8 cellular contexts compared by ENCODE assay signal in genomic region chr9:92292338-92293074, GRCh38. TPM values are rescaled to one million over a fixed set of nuclear protein-coding genes. Genes with fewer than 3 reads are reported as not detected.
DNase-seq lines count a peak whose midpoint lies in the region; ATAC-seq and TF ChIP-seq lines count a peak whose summit lies in the region.

No MANE protein-coding gene starts in this region.

- H3K4me1 Mint-ChIP-seq in stimulated activated naive CD8-positive, alpha-beta T cell treated with anti-CD3 and anti-CD28 coated beads, Interleukin-15, Interleukin-2, amounts not matched to agents 100 ng/mL and 50 ng/mL, for 24 hours (ENCODE audit: low read depth) = peaks cover 77% of the 10 kb centered on the region
- peaks cover 63% of the 10 kb centered on the region for H3K4me1 Mint-ChIP-seq in activated CD8-positive, alpha-beta T cell treated with anti-CD3 and anti-CD28 coated beads, Interleukin-2, amount 10 ng/mL, durations not matched to agents 7 days and 5 days (ENCODE audit: low read depth)
- peaks cover 35 to 64% of the 10 kb centered on the region in 2 donors for H3K4me1 Mint-ChIP-seq in immature natural killer cell

- ATAC-seq in stimulated activated naive CD8-positive, alpha-beta T cell treated with anti-CD3 and anti-CD28 coated beads, Interleukin-15, Interleukin-2, amounts not matched to agents 100 U/mL and 50 U/mL, for 24 hours = no peak
- no peak for ATAC-seq in activated CD8-positive, alpha-beta T cell treated with anti-CD3 and anti-CD28 coated beads, Interleukin-2, amount 10 ng/mL, durations not matched to agents 7 days and 5 days
- ATAC-seq in HG03378 (IDR thresholded peaks at IDR 0.05; ENCODE audit: unreplicated experiment) (no peak), HG03159 (IDR thresholded peaks at IDR 0.05; ENCODE audit: unreplicated experiment) (no peak), GM21515 (IDR thresholded peaks at IDR 0.05; ENCODE audit: unreplicated experiment) (no peak)

- peak overlapping the region in 1 of 3 donors; percentile 0 for H3K27ac ChIP-seq in thyroid gland

- H3K27ac Mint-ChIP-seq in stimulated activated naive CD8-positive, alpha-beta T cell treated with anti-CD3 and anti-CD28 coated beads, Interleukin-15, Interleukin-2, amounts not matched to agents 100 ng/mL and 50 ng/mL, for 24 hours = peak overlapping the region; percentile 97
- H3K27ac Mint-ChIP-seq in activated CD8-positive, alpha-beta T cell treated with anti-CD3 and anti-CD28 coated beads, Interleukin-2, amount 10 ng/mL, durations not matched to agents 7 days and 5 days = peak overlapping the region; percentile 82
- peak overlapping the region; percentile 70 to 98 (median 97) for H3K27ac Mint-ChIP-seq in immature natural killer cell

- CTCF ChIA-PET in activated CD8-positive, alpha-beta T cell treated with anti-CD3 and anti-CD28 coated beads, Interleukin-2, amount 10 ng/mL, durations not matched to agents 7 days and 5 days (lab: Charles Lee) = interaction anchor here (1.4 to 3.5 kb wide), 5 partner anchors 10 to 153 kb away, joined by 4 to 14 read pairs (median 11); partner anchors contain the start of genes CENPP and NOL8

- H3K36me3 Mint-ChIP-seq in stimulated activated naive CD8-positive, alpha-beta T cell treated with anti-CD3 and anti-CD28 coated beads, Interleukin-15, Interleukin-2, amounts not matched to agents 100 ng/mL and 50 ng/mL, for 24 hours (ENCODE audit: low read depth) = peaks cover 68% of the 10 kb centered on the region
- peaks cover 58% of the 10 kb centered on the region for H3K36me3 Mint-ChIP-seq in activated CD8-positive, alpha-beta T cell treated with anti-CD3 and anti-CD28 coated beads, Interleukin-2, amount 10 ng/mL, durations not matched to agents 7 days and 5 days (ENCODE audit: low read depth)
- H3K36me3 Mint-ChIP-seq in immature natural killer cell = peaks cover 0 to 25% (median 17%) of the 10 kb centered on the region in 3 donors

- TF ChIP-seq CTCF in thyroid gland (IDR thresholded peaks at IDR 0.05) = no peak

- POLR2A ChIA-PET in activated CD8-positive, alpha-beta T cell treated with anti-CD3 and anti-CD28 coated beads, Interleukin-2, amount 10 ng/mL, durations not matched to agents 7 days and 5 days (lab: Charles Lee) = interaction anchor here (1.2 to 1.3 kb wide), 2 partner anchors 14 to 34 kb away, joined by 4 read pairs; partner anchors contain the start of gene CENPP

- no peak for DNase-seq in stimulated activated naive CD8-positive, alpha-beta T cell treated with anti-CD3 and anti-CD28 coated beads, Interleukin-15, Interleukin-2, amounts not matched to agents 100 U/mL and 50 U/mL, for 24 hours
- DNase-seq in activated CD8-positive, alpha-beta T cell treated with anti-CD3 and anti-CD28 coated beads, Interleukin-2, amount 10 ng/mL, durations not matched to agents 7 days and 5 days = no peak
- DNase-seq in immature natural killer cell (no peak), thyroid gland (peak in 1 of 2 donors; percentile 3)

- no peaks in the 10 kb centered on the region for H3K9me3 ChIP-seq in thyroid gland

- H3K27me3 ChIP-seq in thyroid gland = no peaks in the 10 kb centered on the region

- peak overlapping the region in 2 of 3 donors; percentile 48 to 60 for H3K4me3 ChIP-seq in thyroid gland (replicated peaks in 1 of 3)

- no peaks in the 10 kb centered on the region for H3K9me3 Mint-ChIP-seq in stimulated activated naive CD8-positive, alpha-beta T cell treated with anti-CD3 and anti-CD28 coated beads, Interleukin-15, Interleukin-2, amounts not matched to agents 100 ng/mL and 50 ng/mL, for 24 hours
- no peaks in the 10 kb centered on the region for H3K9me3 Mint-ChIP-seq in activated CD8-positive, alpha-beta T cell treated with anti-CD3 and anti-CD28 coated beads, Interleukin-2, amount 10 ng/mL, durations not matched to agents 7 days and 5 days (ENCODE audit: insufficient read depth)
- H3K9me3 Mint-ChIP-seq in immature natural killer cell = no peaks in the 10 kb centered on the region

- peaks cover 13 to 16% of the 10 kb centered on the region in 2 donors for H3K4me1 ChIP-seq in thyroid gland

- H3K4me3 Mint-ChIP-seq in stimulated activated naive CD8-positive, alpha-beta T cell treated with anti-CD3 and anti-CD28 coated beads, Interleukin-15, Interleukin-2, amounts not matched to agents 100 ng/mL and 50 ng/mL, for 24 hours = peak overlapping the region; percentile 98
- H3K4me3 Mint-ChIP-seq in activated CD8-positive, alpha-beta T cell treated with anti-CD3 and anti-CD28 coated beads, Interleukin-2, amount 10 ng/mL, durations not matched to agents 7 days and 5 days = peak overlapping the region; percentile 95
- peak overlapping the region; percentile 97 to 99 (median 98) for H3K4me3 Mint-ChIP-seq in immature natural killer cell

- H3K36me3 ChIP-seq in thyroid gland = peaks cover 1 to 9% of the 10 kb centered on the region in 2 donors

- intact Hi-C loops in thyroid gland (cut with DNase I) = no loop called here

- TF ChIP-seq POLR2A in thyroid gland (IDR thresholded peaks at IDR 0.05) = no peak

- WGBS in thyroid gland, 2 donors = 54 to 62% methylated on average over 7 to 8 of the region's 8 CpGs

- no peaks in the 10 kb centered on the region for H3K27me3 Mint-ChIP-seq in stimulated activated naive CD8-positive, alpha-beta T cell treated with anti-CD3 and anti-CD28 coated beads, Interleukin-15, Interleukin-2, amounts not matched to agents 100 ng/mL and 50 ng/mL, for 24 hours
- H3K27me3 Mint-ChIP-seq in activated CD8-positive, alpha-beta T cell treated with anti-CD3 and anti-CD28 coated beads, Interleukin-2, amount 10 ng/mL, durations not matched to agents 7 days and 5 days (ENCODE audit: low read depth) = no peaks in the 10 kb centered on the region
- peaks cover 8 to 11% (median 10%) of the 10 kb centered on the region in 3 donors for H3K27me3 Mint-ChIP-seq in immature natural killer cell (ENCODE audit: low read depth in 3 of 3)

RNA-seq across cellular contexts. Expression of gene IARS1, which starts 1.0 kb away (rescaled TPM):
- 100 to 1,000 TPM; 138 to 141 TPM for total RNA-seq in activated CD8-positive, alpha-beta T cell treated with anti-CD3 and anti-CD28 coated beads, Interleukin-2, amount 10 ng/mL, durations not matched to agents 7 days and 5 days
- polyA plus RNA-seq in immature natural killer cell = 10 to 100 TPM; 34.3 to 69.5 (median 52.9) TPM
- total RNA-seq in thyroid gland = 100 to 1,000 TPM in 2 of 4 donors, 10 to 100 TPM in 2; 85.2 to 317 (median 110) TPM

RNA-seq across cellular contexts. Expression of gene NOL8, which starts 32.6 kb away (rescaled TPM):
- 10 to 100 TPM; 51.7 to 55.3 TPM for total RNA-seq in activated CD8-positive, alpha-beta T cell treated with anti-CD3 and anti-CD28 coated beads, Interleukin-2, amount 10 ng/mL, durations not matched to agents 7 days and 5 days
- polyA plus RNA-seq in immature natural killer cell = 10 to 100 TPM in 2 of 3 donors, 1 to 10 TPM in 1; 7.7 to 26.3 (median 10.5) TPM
- 10 to 100 TPM; 30.0 to 38.2 (median 33.6) TPM for total RNA-seq in thyroid gland

RNA-seq across cellular contexts. Expression of gene CENPP, which starts 33.2 kb away (rescaled TPM):
- total RNA-seq in activated CD8-positive, alpha-beta T cell treated with anti-CD3 and anti-CD28 coated beads, Interleukin-2, amount 10 ng/mL, durations not matched to agents 7 days and 5 days = 10 to 100 TPM; 26.4 to 29.1 TPM
- polyA plus RNA-seq in immature natural killer cell = 1 to 10 TPM; 4.5 to 9.7 (median 4.7) TPM
- 10 to 100 TPM in 1 of 4 donors, 1 to 10 TPM in 3; 1.5 to 11.6 (median 5.5) TPM for total RNA-seq in thyroid gland
